ENCODE assay signal across 14 cellular contexts in genomic region chr5:74237746-74238145, GRCh38.
"Had no signal": no experiment of that assay in that cellular context is flagged by ENCODE, and none has a peak within 500 bp of the region (broad histone marks: within the 10 kb centered on the region; RNA-seq: fewer than 3 reads in every experiment).

No MANE protein-coding gene starts in this region.

- H3K4me3 Mint-ChIP-seq: dendritic cell treated with granulocyte-macrophage colony-stimulating factor and Interleukin-4, amounts not matched to agents 40 ng/mL and 50 ng/mL, for 4 days; effector memory CD8-positive, alpha-beta T cell; natural killer cell; neural crest cell had no signal

- H3K27ac Mint-ChIP-seq: effector memory CD8-positive, alpha-beta T cell; natural killer cell had no signal

- DNase-seq: effector memory CD8-positive, alpha-beta T cell; erythroblast; foreskin melanocyte; head of caudate nucleus; hippocampal formation; kidney glomerular epithelial cell; natural killer cell; posterior cingulate gyrus; stimulated activated naive CD4-positive, alpha-beta T cell treated with Interleukin-2 at 50 U/mL for 16 hours; trophoblast cell had no signal

- H3K9me3 Mint-ChIP-seq: dendritic cell treated with granulocyte-macrophage colony-stimulating factor and Interleukin-4, amounts not matched to agents 40 ng/mL and 50 ng/mL, for 4 days; effector memory CD8-positive, alpha-beta T cell; natural killer cell had no signal

- H3K4me1 Mint-ChIP-seq: natural killer cell had no signal

- H3K27me3 Mint-ChIP-seq: dendritic cell treated with granulocyte-macrophage colony-stimulating factor and Interleukin-4, amounts not matched to agents 40 ng/mL and 50 ng/mL, for 4 days had no signal

- ATAC-seq: effector memory CD8-positive, alpha-beta T cell; left lobe of liver; natural killer cell; sciatic nerve had no signal

- H3K36me3 Mint-ChIP-seq: natural killer cell had no signal
